Comparison of ENCODE assay signal across 2 cellular contexts in the genomic region with DNA sequence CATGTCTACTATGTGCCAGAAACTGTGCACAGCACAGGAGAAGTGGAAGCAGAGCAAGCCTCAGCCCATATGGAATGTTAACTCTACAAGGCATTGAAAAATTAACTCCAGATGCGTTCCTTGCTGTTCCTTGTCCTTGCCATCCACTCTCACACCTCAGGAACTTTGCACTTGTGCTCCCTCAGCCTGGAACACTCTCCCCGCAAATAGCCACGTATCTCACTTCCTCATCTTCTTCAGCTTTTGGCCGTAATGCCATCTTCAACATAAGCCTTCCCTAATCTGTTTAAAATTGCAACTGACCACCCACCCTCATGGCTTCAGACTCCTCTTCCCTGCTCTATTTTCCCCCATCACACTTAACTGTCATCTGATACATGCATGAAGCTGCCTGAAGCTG.
A peak's percentile ranks its signal among the peaks of the same experiment; 100 is the strongest.
TF ChIP-seq lines count a peak whose summit lies in the region.

No MANE protein-coding gene starts in this region.

TF ChIP-seq in IMR-90, 13 proteins besides CTCF, POLR2A, EP300 and RAD21:
- TF ChIP-seq MAFK (IDR thresholded peaks at IDR 0.05; ENCODE audit: low read depth, low read length): no peak
- no peak for TF ChIP-seq MAZ (IDR thresholded peaks at IDR 0.05; ENCODE audit: borderline replicate concordance, low read depth, low read length)
- TF ChIP-seq NFE2L2 (IDR thresholded peaks at IDR 0.05; ENCODE audit: low read depth, low read length): no peak
- no peak for TF ChIP-seq FOS (IDR thresholded peaks at IDR 0.05; ENCODE audit: low read depth, low read length)
- TF ChIP-seq MXI1 (IDR thresholded peaks at IDR 0.05; ENCODE audit: borderline replicate concordance, low read depth, low read length): no peak
- TF ChIP-seq, protein P1, sequence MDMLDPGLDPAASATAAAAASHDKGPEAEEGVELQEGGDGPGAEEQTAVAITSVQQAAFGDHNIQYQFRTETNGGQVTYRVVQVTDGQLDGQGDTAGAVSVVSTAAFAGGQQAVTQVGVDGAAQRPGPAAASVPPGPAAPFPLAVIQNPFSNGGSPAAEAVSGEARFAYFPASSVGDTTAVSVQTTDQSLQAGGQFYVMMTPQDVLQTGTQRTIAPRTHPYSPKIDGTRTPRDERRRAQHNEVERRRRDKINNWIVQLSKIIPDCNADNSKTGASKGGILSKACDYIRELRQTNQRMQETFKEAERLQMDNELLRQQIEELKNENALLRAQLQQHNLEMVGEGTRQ (IDR thresholded peaks at IDR 0.05; ENCODE audit: low read depth, low read length): no peak
- TF ChIP-seq, protein P2, sequence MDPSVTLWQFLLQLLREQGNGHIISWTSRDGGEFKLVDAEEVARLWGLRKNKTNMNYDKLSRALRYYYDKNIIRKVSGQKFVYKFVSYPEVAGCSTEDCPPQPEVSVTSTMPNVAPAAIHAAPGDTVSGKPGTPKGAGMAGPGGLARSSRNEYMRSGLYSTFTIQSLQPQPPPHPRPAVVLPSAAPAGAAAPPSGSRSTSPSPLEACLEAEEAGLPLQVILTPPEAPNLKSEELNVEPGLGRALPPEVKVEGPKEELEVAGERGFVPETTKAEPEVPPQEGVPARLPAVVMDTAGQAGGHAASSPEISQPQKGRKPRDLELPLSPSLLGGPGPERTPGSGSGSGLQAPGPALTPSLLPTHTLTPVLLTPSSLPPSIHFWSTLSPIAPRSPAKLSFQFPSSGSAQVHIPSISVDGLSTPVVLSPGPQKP (IDR thresholded peaks at IDR 0.05; ENCODE audit: borderline replicate concordance, low read depth, low read length): no peak

TF ChIP-seq in GM12878, 131 proteins besides CTCF, POLR2A, EP300 and RAD21:
- TF ChIP-seq, protein P3, sequence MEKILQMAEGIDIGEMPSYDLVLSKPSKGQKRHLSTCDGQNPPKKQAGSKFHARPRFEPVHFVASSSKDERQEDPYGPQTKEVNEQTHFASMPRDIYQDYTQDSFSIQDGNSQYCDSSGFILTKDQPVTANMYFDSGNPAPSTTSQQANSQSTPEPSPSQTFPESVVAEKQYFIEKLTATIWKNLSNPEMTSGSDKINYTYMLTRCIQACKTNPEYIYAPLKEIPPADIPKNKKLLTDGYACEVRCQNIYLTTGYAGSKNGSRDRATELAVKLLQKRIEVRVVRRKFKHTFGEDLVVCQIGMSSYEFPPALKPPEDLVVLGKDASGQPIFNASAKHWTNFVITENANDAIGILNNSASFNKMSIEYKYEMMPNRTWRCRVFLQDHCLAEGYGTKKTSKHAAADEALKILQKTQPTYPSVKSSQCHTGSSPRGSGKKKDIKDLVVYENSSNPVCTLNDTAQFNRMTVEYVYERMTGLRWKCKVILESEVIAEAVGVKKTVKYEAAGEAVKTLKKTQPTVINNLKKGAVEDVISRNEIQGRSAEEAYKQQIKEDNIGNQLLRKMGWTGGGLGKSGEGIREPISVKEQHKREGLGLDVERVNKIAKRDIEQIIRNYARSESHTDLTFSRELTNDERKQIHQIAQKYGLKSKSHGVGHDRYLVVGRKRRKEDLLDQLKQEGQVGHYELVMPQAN (conservative IDR thresholded peaks at IDR 0.05): no peak
- peak; percentile 23; the same call in 1 of the 2 replicates for TF ChIP-seq SPI1 (IDR thresholded peaks at IDR 0.05; ENCODE audit: borderline replicate concordance, insufficient read depth, low read depth, low read length)
